30 cellular contexts compared by ENCODE assay signal in genomic region chr17:41354538-41354937, GRCh38. TPM values are rescaled to one million over a fixed set of nuclear protein-coding genes. Genes with fewer than 3 reads are reported as not detected.
"Had no signal": no experiment of that assay in that cellular context is flagged by ENCODE, and none has a peak within 500 bp of the region (broad histone marks: within the 10 kb centered on the region; RNA-seq: fewer than 3 reads in every experiment).

No MANE protein-coding gene starts in this region.

- H3K27me3 ChIP-seq: hepatocyte, tibial nerve had no signal

- FAIRE-seq: small intestine, TTC549 had no signal

- H3K4me3 ChIP-seq: hepatocyte, lung, tibial nerve had no signal

- DNase-seq: activated T-cell treated with anti-CD3 and anti-CD28 coated beads, Interleukin-2, amount 50 U/mL, for 1 hour; aorta; caudate nucleus; effector CD4-positive, alpha-beta T cell; erythroblast; foreskin melanocyte; glutamatergic neuron; immature natural killer cell; naive thymus-derived CD4-positive, alpha-beta T cell; occipital lobe; posterior cingulate gyrus; small intestine; stimulated activated CD4-positive, alpha-beta T cell treated with anti-CD3 and anti-CD28 coated beads, Interleukin-2, amount 100 ng/mL, for 24 hours; stimulated activated naive CD8-positive, alpha-beta T cell treated with anti-CD3 and anti-CD28 coated beads, Interleukin-15, amount 100 ng/mL, for 72 hours had no signal

- H3K27ac ChIP-seq: hepatocyte, tibial nerve had no signal

- H3K36me3 ChIP-seq: tibial nerve had no signal

- ATAC-seq: activated naive CD4-positive, alpha-beta T cell treated with anti-CD3 and anti-CD28 coated beads, Interleukin-2, amount 50 U/mL, for 72 hours; activated T-helper 17 cell treated with anti-CD3 and anti-CD28 coated beads, Interleukin-2, amount 50 U/mL, for 72 hours; left lobe of liver; naive thymus-derived CD4-positive, alpha-beta T cell; sciatic nerve; stimulated activated effector memory CD8-positive, alpha-beta T cell treated with anti-CD3 and anti-CD28 coated beads, Interleukin-12 subunit alpha, Interleukin-12 subunit beta, amount 100 ng/mL, for 72 hours; stimulated activated naive CD8-positive, alpha-beta T cell treated with anti-CD3 and anti-CD28 coated beads, Interleukin-15, amount 100 ng/mL, for 72 hours had no signal

- H3K4me1 ChIP-seq: tibial nerve had no signal

RNA-seq across cellular contexts. Expression of gene KRT33A, which starts 3.9 kb away (rescaled TPM):
- total RNA-seq: activated naive CD4-positive, alpha-beta T cell treated with anti-CD3 and anti-CD28 coated beads, Interleukin-2, amount 50 U/mL, for 72 hours; activated T-helper 17 cell treated with anti-CD3 and anti-CD28 coated beads, Interleukin-2, amount 50 U/mL, for 72 hours; aorta; fibroblast of lung; hepatocyte; kidney epithelial cell; left lobe of liver; lung; mesenteric fat pad; naive thymus-derived CD4-positive, alpha-beta T cell; neural crest cell; occipital lobe; renal cortical epithelial cell; sciatic nerve; tibial nerve; urinary bladder had no signal
- polyA plus RNA-seq: adipose tissue; aorta; fibroblast of lung; hepatocyte; immature natural killer cell; lung; naive thymus-derived CD4-positive, alpha-beta T cell; small intestine; urinary bladder had no signal

RNA-seq across cellular contexts. Expression of gene KRT33B, which starts 15.1 kb away (rescaled TPM):
- total RNA-seq: activated naive CD4-positive, alpha-beta T cell treated with anti-CD3 and anti-CD28 coated beads, Interleukin-2, amount 50 U/mL, for 72 hours; activated T-helper 17 cell treated with anti-CD3 and anti-CD28 coated beads, Interleukin-2, amount 50 U/mL, for 72 hours; aorta; fibroblast of lung; hepatocyte; left lobe of liver; lung; mesenteric fat pad; naive thymus-derived CD4-positive, alpha-beta T cell; neural crest cell; occipital lobe; renal cortical epithelial cell; sciatic nerve; tibial nerve; urinary bladder had no signal
- polyA plus RNA-seq: adipose tissue; aorta; fibroblast of lung; immature natural killer cell; lung; naive thymus-derived CD4-positive, alpha-beta T cell; small intestine; urinary bladder had no signal

RNA-seq across cellular contexts. Expression of gene KRT34, which starts 27.6 kb away (rescaled TPM):
- total RNA-seq: activated naive CD4-positive, alpha-beta T cell treated with anti-CD3 and anti-CD28 coated beads, Interleukin-2, amount 50 U/mL, for 72 hours; activated T-helper 17 cell treated with anti-CD3 and anti-CD28 coated beads, Interleukin-2, amount 50 U/mL, for 72 hours; aorta; left lobe of liver; lung; mesenteric fat pad; naive thymus-derived CD4-positive, alpha-beta T cell; neural crest cell; sciatic nerve; tibial nerve; urinary bladder had no signal
- polyA plus RNA-seq: aorta; hepatocyte; immature natural killer cell; lung; naive thymus-derived CD4-positive, alpha-beta T cell; small intestine; urinary bladder had no signal

RNA-seq across cellular contexts. Expression of gene KRTAP17-1, which starts 39.0 kb away (rescaled TPM):
- total RNA-seq: activated naive CD4-positive, alpha-beta T cell treated with anti-CD3 and anti-CD28 coated beads, Interleukin-2, amount 50 U/mL, for 72 hours; activated T-helper 17 cell treated with anti-CD3 and anti-CD28 coated beads, Interleukin-2, amount 50 U/mL, for 72 hours; aorta; fibroblast of lung; hepatocyte; kidney epithelial cell; left lobe of liver; lung; mesenteric fat pad; naive thymus-derived CD4-positive, alpha-beta T cell; neural crest cell; occipital lobe; renal cortical epithelial cell; sciatic nerve; tibial nerve; urinary bladder had no signal
- polyA plus RNA-seq: adipose tissue; aorta; fibroblast of lung; immature natural killer cell; lung; naive thymus-derived CD4-positive, alpha-beta T cell; small intestine; urinary bladder had no signal

RNA-seq across cellular contexts. Expression of gene KRT31, which starts 42.9 kb away (rescaled TPM):
- total RNA-seq: activated naive CD4-positive, alpha-beta T cell treated with anti-CD3 and anti-CD28 coated beads, Interleukin-2, amount 50 U/mL, for 72 hours; activated T-helper 17 cell treated with anti-CD3 and anti-CD28 coated beads, Interleukin-2, amount 50 U/mL, for 72 hours; aorta; fibroblast of lung; hepatocyte; kidney epithelial cell; left lobe of liver; lung; mesenteric fat pad; naive thymus-derived CD4-positive, alpha-beta T cell; neural crest cell; renal cortical epithelial cell; sciatic nerve; tibial nerve had no signal
- polyA plus RNA-seq: adipose tissue; aorta; fibroblast of lung; hepatocyte; immature natural killer cell; naive thymus-derived CD4-positive, alpha-beta T cell; small intestine; urinary bladder had no signal
